Comparison of ENCODE assay signal across 1 cellular context in the genomic region with DNA sequence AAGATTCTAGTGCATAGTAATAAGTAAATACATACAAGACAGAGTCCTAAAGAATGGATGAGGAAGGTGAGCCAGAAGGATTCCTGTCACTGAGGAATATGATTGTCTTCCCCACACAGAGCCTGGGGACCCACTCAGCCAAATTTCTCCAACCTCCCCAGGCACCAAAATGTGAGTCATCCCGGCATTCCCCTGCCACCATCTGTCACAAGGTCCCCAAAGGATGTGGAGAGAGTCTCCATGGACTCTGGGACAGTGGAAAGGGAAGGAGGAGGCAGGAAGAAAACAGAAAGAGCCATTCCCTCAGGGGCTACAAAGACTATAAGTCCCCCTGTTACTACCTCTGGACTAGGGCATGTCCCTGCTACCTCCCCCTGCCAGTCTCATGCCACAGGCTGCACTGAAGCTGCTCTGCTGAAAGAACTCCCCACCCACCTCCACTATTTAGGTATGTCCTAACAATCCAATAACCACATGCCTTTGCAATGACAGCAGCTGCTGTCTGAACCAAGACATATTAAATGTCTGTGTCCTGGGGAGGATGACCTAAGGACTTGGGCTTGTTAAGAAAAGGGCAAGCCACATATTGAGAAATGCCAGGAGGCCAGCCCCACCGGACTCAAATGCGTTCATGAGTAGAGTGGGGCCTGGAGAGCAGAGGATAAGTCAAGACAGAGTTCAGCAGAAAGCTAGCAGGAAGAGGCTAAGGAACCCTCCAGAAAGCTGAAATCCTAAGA.
TF ChIP-seq lines count a peak whose summit lies in the region.

No MANE protein-coding gene starts in this region.

TF ChIP-seq in A549, 52 proteins besides CTCF, POLR2A, EP300 and RAD21 (continued from another document):
- no peak for TF ChIP-seq POLR2AphosphoS2 (conservative IDR thresholded peaks at IDR 0.05; ENCODE audit: low read length)
- TF ChIP-seq CEBPB (IDR thresholded peaks at IDR 0.05) = peak in 1 of 2 experiments; percentile 25; a peak in 1 of 4 replicates
- TF ChIP-seq REST (IDR thresholded peaks at IDR 0.05) = no peak
- no peak for TF ChIP-seq FOSL2 (IDR thresholded peaks at IDR 0.05)
- TF ChIP-seq FOSL2 (CRISPR knock-in tag; IDR thresholded peaks at IDR 0.05) = no peak
- no peak for TF ChIP-seq BCL3 (IDR thresholded peaks at IDR 0.05)
